Comparison of ENCODE assay signal across 8 cellular contexts in genomic region chr21:15281714-15282113, GRCh38.
"Had no signal": no experiment of that assay in that cellular context is flagged by ENCODE, and none has a peak within 500 bp of the region (broad histone marks: within the 10 kb centered on the region; RNA-seq: fewer than 3 reads in every experiment).

No MANE protein-coding gene starts in this region.

- ATAC-seq: GM12878 had no signal

- FAIRE-seq: G401.6, GM12878, GM12891, GM12892, GM18507, GM19239 had no signal

- DNase-seq: GDM1, GF-D8 had no signal

- H3K4me3 ChIP-seq: GM12878 had no signal
